ENCODE assay signal across 26 cellular contexts in the genomic region with DNA sequence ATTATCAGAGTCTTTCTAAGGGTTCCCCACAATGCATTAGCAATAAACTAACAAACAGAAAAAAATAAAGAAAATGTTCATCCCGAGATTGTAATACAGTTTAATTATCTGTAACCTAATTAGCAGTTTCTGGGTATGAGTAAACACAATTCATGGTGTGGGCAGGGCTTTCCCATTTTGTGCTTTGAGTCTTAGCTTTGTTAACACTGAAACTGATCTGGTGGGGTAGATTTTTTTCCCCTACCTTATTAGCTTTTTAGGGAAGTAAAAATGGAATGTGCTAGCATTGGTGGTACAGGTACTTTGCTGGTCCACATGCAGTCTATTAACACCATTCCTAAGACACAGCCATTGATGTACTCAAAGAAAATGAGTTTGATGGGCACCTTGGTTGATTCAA.
"Had no signal": no experiment of that assay in that cellular context is flagged by ENCODE, and none has a peak within 500 bp of the region (broad histone marks: within the 10 kb centered on the region; RNA-seq: fewer than 3 reads in every experiment).

No MANE protein-coding gene starts in this region.

- H3K4me1 ChIP-seq: body of pancreas had no signal

- H3K9me3 ChIP-seq: adrenal gland, body of pancreas had no signal

- H3K27me3 ChIP-seq: adrenal gland, body of pancreas had no signal

- H3K27ac ChIP-seq: adrenal gland, body of pancreas, epithelial cell of prostate, VCaP had no signal

- H3K36me3 ChIP-seq: adrenal gland had no signal

- DNase-seq: activated CD4-positive, alpha-beta memory T cell treated with anti-CD3 and anti-CD28 coated beads, Interleukin-2, amount 10 ng/mL, durations not matched to agents 7 days and 5 days; activated CD4-positive, alpha-beta T cell treated with anti-CD3 and anti-CD28 coated beads for 1 hour; activated CD4-positive, alpha-beta T cell treated with anti-CD3 and anti-CD28 coated beads for 4 hours; activated CD4-positive, alpha-beta T cell treated with anti-CD3 and anti-CD28 coated beads, Interleukin-2, amount 10 ng/mL, durations not matched to agents 7 days and 5 days; activated CD4-positive, alpha-beta T cell treated with anti-CD3 and anti-CD28 coated beads, Interleukin-2, amount 50 U/mL, for 4 hours; activated effector memory CD4-positive, alpha-beta T cell treated with anti-CD3 and anti-CD28 coated beads, Interleukin-2, amount 50 U/mL, for 16 hours; activated naive CD4-positive, alpha-beta T cell treated with anti-CD3 and anti-CD28 coated beads for 36 hours; activated naive CD8-positive, alpha-beta T cell treated with anti-CD3 and anti-CD28 coated beads for 36 hours; activated naive CD8-positive, alpha-beta T cell treated with anti-CD3 and anti-CD28 coated beads, Interleukin-2, amount 50 U/mL, for 24 hours; activated T-cell treated with anti-CD3 and anti-CD28 coated beads, Interleukin-2, amount 50 U/mL, for 4 hours; adrenal gland; amygdala; aorta; body of pancreas; caudate nucleus; cortex of kidney; dermis blood vessel endothelial cell; effector CD4-positive, alpha-beta T cell; effector memory CD8-positive, alpha-beta T cell; foreskin fibroblast; head of caudate nucleus; T-helper 2 cell had no signal

- FAIRE-seq: colon, frontal cortex had no signal

- H3K4me3 ChIP-seq: adrenal gland, body of pancreas had no signal
